In genomic region chr3:4399476-4399875, GRCh38 we compare ENCODE assay signal across 21 cellular contexts.
"Had no signal": no experiment of that assay in that cellular context is flagged by ENCODE, and none has a peak within 500 bp of the region (broad histone marks: within the 10 kb centered on the region; RNA-seq: fewer than 3 reads in every experiment).

No MANE protein-coding gene starts in this region.

- H3K36me3 Mint-ChIP-seq: stimulated activated effector memory CD8-positive, alpha-beta T cell treated with anti-CD3 and anti-CD28 coated beads, Interleukin-12 subunit alpha, Interleukin-12 subunit beta, amount 100 ng/mL, for 72 hours had no signal

- H3K27ac Mint-ChIP-seq: immature natural killer cell; naive thymus-derived CD8-positive, alpha-beta T cell; stimulated activated effector memory CD8-positive, alpha-beta T cell treated with anti-CD3 and anti-CD28 coated beads, Interleukin-12 subunit alpha, Interleukin-12 subunit beta, amount 100 ng/mL, for 72 hours had no signal

- H3K27me3 Mint-ChIP-seq: naive thymus-derived CD8-positive, alpha-beta T cell; stimulated activated naive CD8-positive, alpha-beta T cell treated with anti-CD3 and anti-CD28 coated beads, Interleukin-15, Interleukin-2, amounts not matched to agents 100 ng/mL and 50 ng/mL, for 24 hours had no signal

- H3K4me3 Mint-ChIP-seq: immature natural killer cell; naive thymus-derived CD8-positive, alpha-beta T cell; stimulated activated effector memory CD8-positive, alpha-beta T cell treated with anti-CD3 and anti-CD28 coated beads, Interleukin-12 subunit alpha, Interleukin-12 subunit beta, amount 100 ng/mL, for 72 hours; stimulated activated naive CD8-positive, alpha-beta T cell treated with anti-CD3 and anti-CD28 coated beads, Interleukin-15, Interleukin-2, amounts not matched to agents 100 ng/mL and 50 ng/mL, for 24 hours had no signal

- DNase-seq: hypothalamus; immature natural killer cell; kidney; left colon; left lung; lower lobe of right lung; mammary epithelial cell; mesenchymal stem cell; naive thymus-derived CD8-positive, alpha-beta T cell; pancreas; retina; right cardiac atrium; stimulated activated CD4-positive, alpha-beta T cell treated with anti-CD3 and anti-CD28 coated beads, Interleukin-12 subunit alpha, Interleukin-12 subunit beta, amount 100 ng/mL, for 4 hours; stimulated activated CD4-positive, alpha-beta T cell treated with anti-CD3 and anti-CD28 coated beads, Interleukin-4, amount 100 ng/mL, for 24 hours; stimulated activated naive CD4-positive, alpha-beta T cell; tibial artery; trophoblast cell; upper lobe of right lung had no signal

- ATAC-seq: left colon; left lung; lower lobe of right lung; naive thymus-derived CD8-positive, alpha-beta T cell; pancreas; right cardiac atrium; sciatic nerve; stimulated activated effector memory CD8-positive, alpha-beta T cell treated with anti-CD3 and anti-CD28 coated beads, Interleukin-12 subunit alpha, Interleukin-12 subunit beta, amount 100 ng/mL, for 72 hours; upper lobe of right lung had no signal

- H3K9me3 Mint-ChIP-seq: immature natural killer cell; naive thymus-derived CD8-positive, alpha-beta T cell; stimulated activated effector memory CD8-positive, alpha-beta T cell treated with anti-CD3 and anti-CD28 coated beads, Interleukin-12 subunit alpha, Interleukin-12 subunit beta, amount 100 ng/mL, for 72 hours; stimulated activated naive CD8-positive, alpha-beta T cell treated with anti-CD3 and anti-CD28 coated beads, Interleukin-15, Interleukin-2, amounts not matched to agents 100 ng/mL and 50 ng/mL, for 24 hours had no signal
